28 cellular contexts compared by ENCODE assay signal in the genomic region with DNA sequence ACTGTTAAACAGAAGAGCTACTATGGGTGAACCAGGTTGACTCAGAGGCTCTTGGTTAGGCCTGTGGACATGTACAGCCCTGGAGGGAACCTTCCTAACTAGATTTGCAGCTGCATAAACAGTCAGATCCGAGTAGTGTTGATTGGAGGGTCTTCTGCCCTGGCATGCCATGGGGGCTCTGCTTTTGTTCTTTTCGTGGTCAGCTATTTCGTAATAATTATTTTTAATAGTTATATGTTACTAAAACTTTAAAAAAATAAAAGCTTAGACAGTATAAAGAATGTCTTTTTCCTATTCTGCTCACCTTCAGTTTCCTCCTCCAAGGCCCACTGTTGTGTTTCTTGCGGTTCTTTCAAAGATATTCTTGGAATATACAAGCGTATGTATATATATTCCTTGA.
"Had no signal": no experiment of that assay in that cellular context is flagged by ENCODE, and none has a peak within 500 bp of the region (broad histone marks: within the 10 kb centered on the region; RNA-seq: fewer than 3 reads in every experiment).

No MANE protein-coding gene starts in this region.

- H3K27ac ChIP-seq: colonic mucosa, coronary artery, dorsolateral prefrontal cortex, epithelial cell of prostate, esophagus muscularis mucosa, esophagus squamous epithelium, foreskin keratinocyte, gastrocnemius medialis, gastroesophageal sphincter, heart left ventricle, heart right ventricle had no signal

- H3K27me3 ChIP-seq: colonic mucosa, dorsolateral prefrontal cortex, esophagus muscularis mucosa, esophagus squamous epithelium, foreskin keratinocyte, gastrocnemius medialis, gastroesophageal sphincter, heart left ventricle, heart right ventricle had no signal

- H3K4me1 ChIP-seq: colonic mucosa, esophagus muscularis mucosa, esophagus squamous epithelium, foreskin keratinocyte, gastrocnemius medialis, gastroesophageal sphincter, heart left ventricle, heart right ventricle had no signal

- ATAC-seq: effector memory CD8-positive, alpha-beta T cell; esophagus mucosa; foreskin keratinocyte; gastrocnemius medialis; gastroesophageal sphincter; heart left ventricle; heart right ventricle had no signal

- DNase-seq: colonic mucosa; cortex of kidney; dermis blood vessel endothelial cell; dorsolateral prefrontal cortex; effector CD4-positive, alpha-beta T cell; effector CD8-positive, alpha-beta T cell; effector memory CD4-positive, alpha-beta T cell; effector memory CD8-positive, alpha-beta T cell; endodermal cell; erythroblast; esophagus squamous epithelium; foreskin fibroblast; foreskin keratinocyte; foreskin melanocyte; gastrocnemius medialis; glutamatergic neuron; head of caudate nucleus; heart left ventricle; heart right ventricle had no signal

- H3K9me3 ChIP-seq: colonic mucosa, esophagus muscularis mucosa, esophagus squamous epithelium, gastrocnemius medialis, gastroesophageal sphincter had no signal

- H3K4me3 ChIP-seq: colonic mucosa, coronary artery, dorsolateral prefrontal cortex, esophagus muscularis mucosa, esophagus squamous epithelium, gastrocnemius medialis, gastroesophageal sphincter, heart left ventricle, heart right ventricle had no signal

- FAIRE-seq: colon, endometrium, endothelial cell of umbilical vein, frontal cortex had no signal

- H3K36me3 ChIP-seq: colonic mucosa had no signal
